Comparison of ENCODE assay signal across 14 cellular contexts in genomic region chr9:88390371-88390990, GRCh38. TPM values are rescaled to one million over a fixed set of nuclear protein-coding genes. Genes with fewer than 3 reads are reported as not detected.
DNase-seq lines count a peak whose midpoint lies in the region; ATAC-seq and TF ChIP-seq lines count a peak whose summit lies in the region.
"Had no signal": no experiment of that assay in that cellular context is flagged by ENCODE, and none has a peak within 500 bp of the region (broad histone marks: within the 10 kb centered on the region; RNA-seq: fewer than 3 reads in every experiment).

No MANE protein-coding gene starts in this region.

- POLR2A ChIA-PET in activated CD8-positive, alpha-beta T cell treated with anti-CD3 and anti-CD28 coated beads, Interleukin-2, amount 10 ng/mL, durations not matched to agents 7 days and 5 days (lab: Charles Lee): no interaction called here

- ATAC-seq in activated CD8-positive, alpha-beta T cell treated with anti-CD3 and anti-CD28 coated beads, Interleukin-2, amount 10 ng/mL, durations not matched to agents 7 days and 5 days: no peak
- no peak for ATAC-seq in stimulated activated effector memory CD8-positive, alpha-beta T cell treated with anti-CD3 and anti-CD28 coated beads, Interleukin-12 subunit alpha, Interleukin-12 subunit beta, amount 100 ng/mL, for 72 hours
- ATAC-seq in HG03097 (IDR thresholded peaks at IDR 0.05; ENCODE audit: low FRiP score, unreplicated experiment): no peak
- ATAC-seq in GM19351 (IDR thresholded peaks at IDR 0.05; ENCODE audit: unreplicated experiment): no peak

- no peak overlapping the region for H3K27ac Mint-ChIP-seq in activated T-cell treated with anti-CD3 and anti-CD28 coated beads, Interleukin-2, amount 50 U/mL, for 24 hours
- no peak overlapping the region for H3K27ac Mint-ChIP-seq in activated CD8-positive, alpha-beta T cell treated with anti-CD3 and anti-CD28 coated beads, Interleukin-2, amount 10 ng/mL, durations not matched to agents 7 days and 5 days
- H3K27ac Mint-ChIP-seq in glutamatergic neuron (ENCODE audit: unreplicated experiment): no peak overlapping the region
- H3K27ac Mint-ChIP-seq in stimulated activated effector memory CD8-positive, alpha-beta T cell treated with anti-CD3 and anti-CD28 coated beads, Interleukin-12 subunit alpha, Interleukin-12 subunit beta, amount 100 ng/mL, for 72 hours: no peak overlapping the region

- CTCF ChIA-PET in activated CD8-positive, alpha-beta T cell treated with anti-CD3 and anti-CD28 coated beads, Interleukin-2, amount 10 ng/mL, durations not matched to agents 7 days and 5 days (lab: Charles Lee): no interaction called here

- H3K27me3 Mint-ChIP-seq in activated T-cell treated with anti-CD3 and anti-CD28 coated beads, Interleukin-2, amount 50 U/mL, for 24 hours: no peaks in the 10 kb centered on the region
- no peaks in the 10 kb centered on the region for H3K27me3 Mint-ChIP-seq in activated CD8-positive, alpha-beta T cell treated with anti-CD3 and anti-CD28 coated beads, Interleukin-2, amount 10 ng/mL, durations not matched to agents 7 days and 5 days (ENCODE audit: low read depth)
- H3K27me3 Mint-ChIP-seq in glutamatergic neuron (ENCODE audit: unreplicated experiment): peaks cover 14% of the 10 kb centered on the region

- no peak for TF ChIP-seq CTCF in glutamatergic neuron (IDR thresholded peaks at IDR 0.05; ENCODE audit: partially characterized antibody, unreplicated experiment)

- peaks cover 8% of the 10 kb centered on the region for H3K36me3 Mint-ChIP-seq in activated T-cell treated with anti-CD3 and anti-CD28 coated beads, Interleukin-2, amount 50 U/mL, for 24 hours (ENCODE audit: low read depth)
- peaks cover 30% of the 10 kb centered on the region for H3K36me3 Mint-ChIP-seq in activated CD8-positive, alpha-beta T cell treated with anti-CD3 and anti-CD28 coated beads, Interleukin-2, amount 10 ng/mL, durations not matched to agents 7 days and 5 days (ENCODE audit: low read depth)
- no peaks in the 10 kb centered on the region for H3K36me3 Mint-ChIP-seq in glutamatergic neuron (ENCODE audit: unreplicated experiment)
- H3K36me3 Mint-ChIP-seq in stimulated activated effector memory CD8-positive, alpha-beta T cell treated with anti-CD3 and anti-CD28 coated beads, Interleukin-12 subunit alpha, Interleukin-12 subunit beta, amount 100 ng/mL, for 72 hours: peaks cover 16% of the 10 kb centered on the region

- peaks cover 47% of the 10 kb centered on the region for H3K4me1 Mint-ChIP-seq in activated T-cell treated with anti-CD3 and anti-CD28 coated beads, Interleukin-2, amount 50 U/mL, for 24 hours (ENCODE audit: low read depth)
- peaks cover 49% of the 10 kb centered on the region for H3K4me1 Mint-ChIP-seq in activated CD8-positive, alpha-beta T cell treated with anti-CD3 and anti-CD28 coated beads, Interleukin-2, amount 10 ng/mL, durations not matched to agents 7 days and 5 days (ENCODE audit: low read depth)
- peaks cover 18% of the 10 kb centered on the region for H3K4me1 Mint-ChIP-seq in glutamatergic neuron (ENCODE audit: low read depth, unreplicated experiment)
- H3K4me1 Mint-ChIP-seq in stimulated activated effector memory CD8-positive, alpha-beta T cell treated with anti-CD3 and anti-CD28 coated beads, Interleukin-12 subunit alpha, Interleukin-12 subunit beta, amount 100 ng/mL, for 72 hours: peaks cover 30% of the 10 kb centered on the region

- H3K9me3 Mint-ChIP-seq in activated T-cell treated with anti-CD3 and anti-CD28 coated beads, Interleukin-2, amount 50 U/mL, for 24 hours: no peaks in the 10 kb centered on the region
- H3K9me3 Mint-ChIP-seq in activated CD8-positive, alpha-beta T cell treated with anti-CD3 and anti-CD28 coated beads, Interleukin-2, amount 10 ng/mL, durations not matched to agents 7 days and 5 days (ENCODE audit: insufficient read depth): no peaks in the 10 kb centered on the region
- H3K9me3 Mint-ChIP-seq in glutamatergic neuron (ENCODE audit: unreplicated experiment): peaks cover 13% of the 10 kb centered on the region
- H3K9me3 Mint-ChIP-seq in stimulated activated effector memory CD8-positive, alpha-beta T cell treated with anti-CD3 and anti-CD28 coated beads, Interleukin-12 subunit alpha, Interleukin-12 subunit beta, amount 100 ng/mL, for 72 hours: no peaks in the 10 kb centered on the region

- H3K4me3 Mint-ChIP-seq in activated T-cell treated with anti-CD3 and anti-CD28 coated beads, Interleukin-2, amount 50 U/mL, for 24 hours: peak overlapping the region; percentile 88
- H3K4me3 Mint-ChIP-seq in activated CD8-positive, alpha-beta T cell treated with anti-CD3 and anti-CD28 coated beads, Interleukin-2, amount 10 ng/mL, durations not matched to agents 7 days and 5 days: peak overlapping the region; percentile 86
- peak overlapping the region; percentile 92 for H3K4me3 Mint-ChIP-seq in glutamatergic neuron (ENCODE audit: unreplicated experiment)
- peak overlapping the region; percentile 83 for H3K4me3 Mint-ChIP-seq in stimulated activated effector memory CD8-positive, alpha-beta T cell treated with anti-CD3 and anti-CD28 coated beads, Interleukin-12 subunit alpha, Interleukin-12 subunit beta, amount 100 ng/mL, for 72 hours

- DNase-seq in activated T-cell treated with anti-CD3 and anti-CD28 coated beads, Interleukin-2, amount 50 U/mL, for 24 hours: no peak
- DNase-seq in activated T-cell treated with anti-CD3 and anti-CD28 coated beads, Interleukin-2, amount 50 U/mL, for 1 hour: no peak
- no peak for DNase-seq in activated CD8-positive, alpha-beta T cell treated with anti-CD3 and anti-CD28 coated beads, Interleukin-2, amount 10 ng/mL, durations not matched to agents 7 days and 5 days
- no peak for DNase-seq in glutamatergic neuron
- DNase-seq in stimulated activated effector memory CD8-positive, alpha-beta T cell treated with anti-CD3 and anti-CD28 coated beads, Interleukin-12 subunit alpha, Interleukin-12 subunit beta, amount 100 ng/mL, for 72 hours (ENCODE audit: low spot score in 2 of 2): no peak
- no peak for DNase-seq in D341Med (ENCODE audit: low spot score)
- DNase-seq: activated effector memory CD4-positive, alpha-beta T cell treated with anti-CD3 and anti-CD28 coated beads, Interleukin-2, amount 50 U/mL, for 16 hours; BE2C; GOT3; NCI-H2081 treated with DMSO at 0.1 percent for 48 hours; stimulated activated CD4-positive, alpha-beta T cell treated with anti-CD3 and anti-CD28 coated beads, Interleukin-4, amount 100 ng/mL, for 24 hours; SW 1271 had no signal

RNA-seq across cellular contexts. Expression of gene SPIN1, which starts 2.2 kb away (rescaled TPM):
- total RNA-seq in activated CD8-positive, alpha-beta T cell treated with anti-CD3 and anti-CD28 coated beads, Interleukin-2, amount 10 ng/mL, durations not matched to agents 7 days and 5 days: 10 to 100 TPM; 50.5 to 54.4 TPM
- total RNA-seq in glutamatergic neuron (ENCODE audit: unreplicated experiment): 88.2 TPM
